In genomic region chr15:81292516-81293001, GRCh38 we compare ENCODE assay signal across 8 cellular contexts. TPM values are rescaled to one million over a fixed set of nuclear protein-coding genes. Genes with fewer than 3 reads are reported as not detected.
DNase-seq lines count a peak whose midpoint lies in the region; ATAC-seq and FAIRE-seq lines count a peak whose summit lies in the region.

No MANE protein-coding gene starts in this region.

- H3K27me3 Mint-ChIP-seq in T-helper 2 cell treated with Interferon-gamma antibody and Interleukin-4, amounts not matched to agents 5 μg/mL and 100 μg/mL, for 36 hours (ENCODE audit: low read depth): no peaks in the 10 kb centered on the region
- no peaks in the 10 kb centered on the region for H3K27me3 Mint-ChIP-seq in naive thymus-derived CD8-positive, alpha-beta T cell

- POLR2A ChIA-PET in naive thymus-derived CD8-positive, alpha-beta T cell (lab: Charles Lee): interaction anchor here (0.8 to 16.9 kb wide), 6 partner anchors 12 to 293 kb away, joined by 3 to 491 read pairs (median 12); partner anchors contain the start of gene STARD5

- peak overlapping the region; percentile 97 for H3K27ac Mint-ChIP-seq in T-helper 2 cell treated with Interferon-gamma antibody and Interleukin-4, amounts not matched to agents 5 μg/mL and 100 μg/mL, for 36 hours
- H3K27ac Mint-ChIP-seq in naive thymus-derived CD8-positive, alpha-beta T cell: peak overlapping the region; percentile 92 to 100 (median 98)

- H3K9me3 Mint-ChIP-seq in T-helper 2 cell treated with Interferon-gamma antibody and Interleukin-4, amounts not matched to agents 5 μg/mL and 100 μg/mL, for 36 hours: no peaks in the 10 kb centered on the region
- peaks cover 0 to 3% (median 0%) of the 10 kb centered on the region in 9 donors for H3K9me3 Mint-ChIP-seq in naive thymus-derived CD8-positive, alpha-beta T cell

- peak; percentile 98 for FAIRE-seq in GM18507 (lab: Jason Lieb, UNC)

- peaks cover 56% of the 10 kb centered on the region for H3K4me1 Mint-ChIP-seq in T-helper 2 cell treated with Interferon-gamma antibody and Interleukin-4, amounts not matched to agents 5 μg/mL and 100 μg/mL, for 36 hours (ENCODE audit: low read depth)
- H3K4me1 Mint-ChIP-seq in naive thymus-derived CD8-positive, alpha-beta T cell: peaks cover 58 to 94% (median 91%) of the 10 kb centered on the region in 4 donors

- ATAC-seq in HG02610 (IDR thresholded peaks at IDR 0.05; ENCODE audit: unreplicated experiment): peak; percentile 38
- ATAC-seq in naive thymus-derived CD8-positive, alpha-beta T cell: peak; percentile 5 to 8

- peak overlapping the region; percentile 97 for H3K4me3 Mint-ChIP-seq in T-helper 2 cell treated with Interferon-gamma antibody and Interleukin-4, amounts not matched to agents 5 μg/mL and 100 μg/mL, for 36 hours
- H3K4me3 Mint-ChIP-seq in naive thymus-derived CD8-positive, alpha-beta T cell: peak overlapping the region; percentile 76 to 100 (median 99)

- DNase-seq in GM18507 (ENCODE audit: extremely low spot score, insufficient read length, low read depth) (peak; percentile 47), AG08395 (ENCODE audit: low spot score) (no peak), DMS53 treated with DMSO at 0.1 percent for 48 hours (lab: John Stamatoyannopoulos, UW; ENCODE audit: unreplicated experiment) (no peak), NCI-H510A (lab: John Stamatoyannopoulos, UW) (no peak), A172 (ENCODE audit: low spot score) (no peak)
- DNase-seq in T-helper 2 cell treated with Interferon-gamma antibody and Interleukin-4, amounts not matched to agents 5 μg/mL and 100 μg/mL, for 36 hours (ENCODE audit: low spot score): no peak
- DNase-seq in naive thymus-derived CD8-positive, alpha-beta T cell: peak in 8 of 10 donors; percentile 32 to 75 (median 50)

- peaks cover 17% of the 10 kb centered on the region for H3K36me3 Mint-ChIP-seq in T-helper 2 cell treated with Interferon-gamma antibody and Interleukin-4, amounts not matched to agents 5 μg/mL and 100 μg/mL, for 36 hours (ENCODE audit: low read depth)
- peaks cover 5 to 9% (median 9%) of the 10 kb centered on the region in 3 donors for H3K36me3 Mint-ChIP-seq in naive thymus-derived CD8-positive, alpha-beta T cell

RNA-seq across cellular contexts. Expression of gene STARD5, which starts 31.4 kb away (rescaled TPM):
- total RNA-seq in naive thymus-derived CD8-positive, alpha-beta T cell: 10 to 100 TPM; 10.8 to 12.8 TPM
- 1 to 10 TPM; 3.8 to 6.9 (median 4.5) TPM for polyA plus RNA-seq in naive thymus-derived CD8-positive, alpha-beta T cell
- total RNA-seq in A172 (2014; rRNA removed; shearing (Covaris generic)): 0.86 and 1.7 TPM in 2 replicates

Comparison
In these comparisons a context has a peak if more than half of its experiments do, and no peak if none do; other contexts are left out.
1. DNase-seq: peak in GM18507 (single experiment) and naive thymus-derived CD8-positive, alpha-beta T cell (8 of 10); none in T-helper 2 cell treated with Interferon-gamma antibody and Interleukin-4, amounts not matched to agents 5 μg/mL and 100 μg/mL, for 36 hours (single experiment), AG08395 (single experiment), DMS53 treated with DMSO at 0.1 percent for 48 hours (single experiment), NCI-H510A (single experiment) and A172 (single experiment).